8 cellular contexts compared by ENCODE assay signal in genomic region chr3:195154793-195155535, GRCh38.
A peak's percentile ranks its signal among the peaks of the same experiment; 100 is the strongest.
DNase-seq lines count a peak whose midpoint lies in the region; ATAC-seq and TF ChIP-seq lines count a peak whose summit lies in the region.

No MANE protein-coding gene starts in this region.

- H3K9me3 Mint-ChIP-seq in brain, result peaks cover 0 to 2% (median 0%) of the 10 kb centered on the region in 5 experiments
- no peaks in the 10 kb centered on the region for H3K9me3 Mint-ChIP-seq in activated naive CD4-positive, alpha-beta T cell treated with anti-CD3 and anti-CD28 coated beads, Interleukin-2, amount 10 ng/mL, durations not matched to agents 7 days and 5 days

- intact Hi-C loops in sciatic nerve (cut with DNase I), result no loop called here

- CTCF ChIA-PET in activated naive CD4-positive, alpha-beta T cell treated with anti-CD3 and anti-CD28 coated beads, Interleukin-2, amount 10 ng/mL, durations not matched to agents 7 days and 5 days (lab: Charles Lee), result no interaction called here

- no peak for TF ChIP-seq CTCF in brain (conservative IDR thresholded peaks at IDR 0.05)

- H3K27ac Mint-ChIP-seq in brain, result peak overlapping the region; percentile 90 to 98 (median 96)
- H3K27ac Mint-ChIP-seq in activated naive CD4-positive, alpha-beta T cell treated with anti-CD3 and anti-CD28 coated beads, Interleukin-2, amount 10 ng/mL, durations not matched to agents 7 days and 5 days, result no peak overlapping the region

- ATAC-seq in GM19463 (IDR thresholded peaks at IDR 0.05; ENCODE audit: unreplicated experiment) (peak; percentile 46), sciatic nerve (peak; percentile 76), HG03025 (IDR thresholded peaks at IDR 0.05; ENCODE audit: low FRiP score, unreplicated experiment) (no peak)

- H3K36me3 Mint-ChIP-seq in brain, result peaks cover 14% of the 10 kb centered on the region
- peaks cover 2% of the 10 kb centered on the region for H3K36me3 Mint-ChIP-seq in activated naive CD4-positive, alpha-beta T cell treated with anti-CD3 and anti-CD28 coated beads, Interleukin-2, amount 10 ng/mL, durations not matched to agents 7 days and 5 days

- DNase-seq in NCI-H1694 treated with DMSO at 0.1 percent for 48 hours (lab: John Stamatoyannopoulos, UW) (peak; percentile 75), iPS-NIHi11 (ENCODE audit: low spot score) (peak; percentile 79), sciatic nerve (ENCODE audit: low spot score) (peak; percentile 86), COLO829 (ENCODE audit: low spot score) (no peak)
- DNase-seq in activated naive CD4-positive, alpha-beta T cell treated with anti-CD3 and anti-CD28 coated beads, Interleukin-2, amount 10 ng/mL, durations not matched to agents 7 days and 5 days, result no peak

- peaks cover 3% of the 10 kb centered on the region for H3K27me3 Mint-ChIP-seq in brain
- H3K27me3 Mint-ChIP-seq in activated naive CD4-positive, alpha-beta T cell treated with anti-CD3 and anti-CD28 coated beads, Interleukin-2, amount 10 ng/mL, durations not matched to agents 7 days and 5 days, result peaks cover 8% of the 10 kb centered on the region

- H3K4me1 Mint-ChIP-seq in brain, result peaks cover 83% of the 10 kb centered on the region
- H3K4me1 Mint-ChIP-seq in activated naive CD4-positive, alpha-beta T cell treated with anti-CD3 and anti-CD28 coated beads, Interleukin-2, amount 10 ng/mL, durations not matched to agents 7 days and 5 days, result peaks cover 19% of the 10 kb centered on the region

- H3K4me3 Mint-ChIP-seq in brain, result peak overlapping the region; percentile 22 to 62 (median 56)
- no peak overlapping the region for H3K4me3 Mint-ChIP-seq in activated naive CD4-positive, alpha-beta T cell treated with anti-CD3 and anti-CD28 coated beads, Interleukin-2, amount 10 ng/mL, durations not matched to agents 7 days and 5 days

Comparison
In these comparisons a context has a peak if more than half of its experiments do, and no peak if none do; other contexts are left out.
1. DNase-seq: peak in NCI-H1694 treated with DMSO at 0.1 percent for 48 hours (single experiment), iPS-NIHi11 (single experiment) and sciatic nerve (single experiment); none in COLO829 (single experiment) and activated naive CD4-positive, alpha-beta T cell treated with anti-CD3 and anti-CD28 coated beads, Interleukin-2, amount 10 ng/mL, durations not matched to agents 7 days and 5 days (single experiment).